8 cellular contexts compared by ENCODE assay signal in the genomic region with DNA sequence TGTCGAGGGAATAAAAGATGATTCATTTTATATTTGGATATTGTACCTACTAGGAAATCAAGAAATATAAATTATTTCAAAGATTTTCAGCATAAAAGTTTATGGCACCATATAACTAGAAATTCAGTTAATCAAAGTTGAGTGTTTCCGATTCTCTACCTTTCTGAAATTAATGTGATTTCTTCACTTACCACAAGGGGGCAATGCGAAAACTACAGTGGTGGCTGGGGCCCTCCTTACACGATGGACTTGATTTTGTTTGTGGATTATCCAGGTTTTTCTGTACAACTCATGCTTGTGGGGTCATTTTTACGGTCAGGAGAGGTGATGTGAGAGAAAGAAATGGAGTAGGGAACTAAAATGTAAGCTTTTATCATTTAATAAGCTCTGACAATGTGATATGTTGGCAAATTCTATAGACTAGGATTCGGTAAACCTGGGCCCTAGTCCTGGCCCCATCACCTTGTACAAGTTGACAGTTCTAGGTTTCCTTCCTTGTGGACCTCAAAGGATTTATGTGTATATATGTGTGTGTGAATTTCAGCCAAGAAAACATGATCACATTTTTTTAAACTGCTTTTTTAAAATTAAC. TPM values are rescaled to one million over a fixed set of nuclear protein-coding genes. Genes with fewer than 3 reads are reported as not detected.
A peak's percentile ranks its signal among the peaks of the same experiment; 100 is the strongest.
DNase-seq lines count a peak whose midpoint lies in the region; ATAC-seq and TF ChIP-seq lines count a peak whose summit lies in the region.

No MANE protein-coding gene starts in this region.

- peak; percentile 79 for TF ChIP-seq CTCF in RWPE2 (IDR thresholded peaks at IDR 0.05; ENCODE audit: poor library complexity, severe bottlenecking)

- no peak overlapping the region for H3K27ac ChIP-seq in RWPE2 (ENCODE audit: poor library complexity, severe bottlenecking)

- ATAC-seq in RWPE2 (ENCODE audit: low read depth) = peak; percentile 44; the same call in 2 of the 3 replicates
- no peak for ATAC-seq in HG02623 (IDR thresholded peaks at IDR 0.05; ENCODE audit: unreplicated experiment)

- no peaks in the 10 kb centered on the region for H3K4me1 ChIP-seq in RWPE2 (ENCODE audit: insufficient read depth, poor library complexity, severe bottlenecking)

- H3K27me3 ChIP-seq in RWPE2 (ENCODE audit: insufficient read depth, poor library complexity, severe bottlenecking) = no peaks in the 10 kb centered on the region

- peaks cover 4% of the 10 kb centered on the region for H3K9me3 ChIP-seq in RWPE2 (ENCODE audit: severe bottlenecking)

- H3K36me3 ChIP-seq in RWPE2 (ENCODE audit: low read depth) = no peaks in the 10 kb centered on the region

- in situ Hi-C loops in Caki2 (cut with HindIII; ENCODE audit: low pct_unique_long_range_greater_than_20kb, low sequenced_read_pairs) = no loop called here

- no peak overlapping the region for H3K4me3 ChIP-seq in RWPE2 (ENCODE audit: severe bottlenecking)

- peak; percentile 15 for DNase-seq in Caki2 (ENCODE audit: low read depth)
- DNase-seq in H4 (ENCODE audit: low spot score) = peak; percentile 14
- no peak for DNase-seq in RWPE2 (ENCODE audit: low spot score)
- peak; percentile 56 for DNase-seq in iPS-NIHi11 (ENCODE audit: low spot score)
- no peak for DNase-seq in retina
- no peak for DNase-seq in stimulated activated naive CD4-positive, alpha-beta T cell treated with Interleukin-2 at 50 U/mL for 16 hours (lab: John Stamatoyannopoulos, UW)
- no peak for DNase-seq in DMS153 treated with DMSO at 0.1 percent for 48 hours (lab: John Stamatoyannopoulos, UW; ENCODE audit: unreplicated experiment)

RNA-seq across cellular contexts. Expression of a gene that starts 47.6 kb away (rescaled TPM):
- total RNA-seq in Caki2 (2014; rRNA removed; shearing (Covaris generic); ENCODE audit: low replicate concordance) = not detected in 2 replicates
- total RNA-seq in H4 (2014; rRNA removed; shearing (Covaris generic)) = not detected in 2 replicates

RNA-seq across cellular contexts. Expression of a gene that starts 58.5 kb away (rescaled TPM):
- 32.0 and 52.0 TPM in 2 replicates for total RNA-seq in Caki2 (2014; rRNA removed; shearing (Covaris generic); ENCODE audit: low replicate concordance)
- total RNA-seq in H4 (2014; rRNA removed; shearing (Covaris generic)) = 31.9 and 42.2 TPM in 2 replicates

Comparison
In these comparisons a context has a peak if more than half of its experiments do, and no peak if none do; other contexts are left out.
1. DNase-seq: peak in Caki2 (single experiment), H4 (single experiment) and iPS-NIHi11 (single experiment); none in RWPE2 (single experiment), retina (single experiment), stimulated activated naive CD4-positive, alpha-beta T cell treated with Interleukin-2 at 50 U/mL for 16 hours (single experiment) and DMS153 treated with DMSO at 0.1 percent for 48 hours (single experiment).